ENCODE assay signal across 11 cellular contexts in the genomic region with DNA sequence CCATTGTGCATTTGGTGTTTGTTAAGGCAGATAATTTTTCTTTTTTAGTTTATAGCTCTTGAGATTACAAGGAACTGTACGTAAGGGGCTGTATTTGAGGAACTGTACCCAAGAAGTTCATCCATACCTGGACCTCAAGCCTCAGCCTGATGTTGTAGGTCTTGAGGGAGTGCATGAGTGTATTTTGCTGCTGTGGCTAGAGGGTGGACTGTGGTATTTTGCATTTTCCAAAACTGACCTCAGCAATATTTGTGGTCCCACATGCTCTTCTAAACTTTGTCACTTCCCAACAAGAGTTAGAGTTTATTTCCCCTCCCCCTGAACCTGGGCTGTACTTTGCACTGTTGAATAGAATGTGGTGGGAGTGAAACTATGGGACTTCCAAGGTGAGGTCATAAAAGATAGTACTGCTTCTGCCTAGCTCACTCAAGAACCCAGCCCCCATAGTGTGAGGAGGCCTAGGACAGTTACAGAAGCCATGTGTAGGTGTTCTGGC. TPM values are rescaled to one million over a fixed set of nuclear protein-coding genes. Genes with fewer than 3 reads are reported as not detected.
A peak's percentile ranks its signal among the peaks of the same experiment; 100 is the strongest.
DNase-seq lines count a peak whose midpoint lies in the region; ATAC-seq and TF ChIP-seq lines count a peak whose summit lies in the region.
"Had no signal": no experiment of that assay in that cellular context is flagged by ENCODE, and none has a peak within 500 bp of the region (broad histone marks: within the 10 kb centered on the region; RNA-seq: fewer than 3 reads in every experiment).

No MANE protein-coding gene starts in this region.

- no peak overlapping the region for H3K27ac ChIP-seq in tibial nerve

- WGBS in tibial nerve, 2 donors: 98 to 100% methylated on average over 1 of the region's 1 CpG

- peaks cover 0 to 3% (median 0%) of the 10 kb centered on the region in 3 donors for H3K36me3 ChIP-seq in tibial nerve

- no peak for TF ChIP-seq CTCF in tibial nerve (IDR thresholded peaks at IDR 0.05)

- H3K4me3 ChIP-seq in tibial nerve: no peak overlapping the region

- DNase-seq in activated CD4-positive, alpha-beta T cell treated with anti-CD3 and anti-CD28 coated beads for 48 hours: peak; percentile 24
- no peak for DNase-seq in activated CD4-positive, alpha-beta T cell treated with anti-CD3 and anti-CD28 coated beads, Interleukin-2, amount 50 U/mL, for 1 hour
- DNase-seq in myocyte (ENCODE audit: low read depth) (peak; percentile 28), T-helper 1 cell (no peak), tibial nerve (ENCODE audit: low spot score in 2 of 2) (no peak), amniotic stem cell (lab: John Stamatoyannopoulos, UW) (no peak)
- DNase-seq: activated CD4-positive, CD25-positive, alpha-beta regulatory T cell; DMS53 had no signal

- H3K4me1 ChIP-seq in tibial nerve: peaks cover 0 to 6% (median under 1%) of the 10 kb centered on the region in 4 donors

- ATAC-seq in GM21717 (IDR thresholded peaks at IDR 0.05; ENCODE audit: unreplicated experiment) (peak; percentile 98), HG03175 (IDR thresholded peaks at IDR 0.05; ENCODE audit: unreplicated experiment) (peak; percentile 82)
- ATAC-seq: HCT116 had no signal

- no peak for TF ChIP-seq EP300 in tibial nerve (IDR thresholded peaks at IDR 0.05)

- peaks cover 0 to 11% (median 0%) of the 10 kb centered on the region in 4 donors for H3K9me3 ChIP-seq in tibial nerve

- H3K27me3 ChIP-seq in tibial nerve: no peaks in the 10 kb centered on the region

- TF ChIP-seq POLR2A in tibial nerve (IDR thresholded peaks at IDR 0.05): no peak

RNA-seq across cellular contexts. Expression of gene FBXO33, which starts 42.2 kb away (rescaled TPM):
- total RNA-seq in myocyte: 8.5 and 9.9 TPM in 2 replicates
- 4.0 TPM for polyA plus RNA-seq in myocyte (2012)
- 10 to 100 TPM; 12.9 to 18.4 (median 16.2) TPM for total RNA-seq in tibial nerve

Comparison
In these comparisons a context has a peak if more than half of its experiments do, and no peak if none do; other contexts are left out.
1. DNase-seq: peak in activated CD4-positive, alpha-beta T cell treated with anti-CD3 and anti-CD28 coated beads for 48 hours (single experiment) and myocyte (single experiment); none in activated CD4-positive, alpha-beta T cell treated with anti-CD3 and anti-CD28 coated beads, Interleukin-2, amount 50 U/mL, for 1 hour (single experiment), T-helper 1 cell (0 of 5), tibial nerve (0 of 2) and amniotic stem cell (single experiment).